ENCODE assay signal across 14 cellular contexts in genomic region chr1:113678159-113678469, GRCh38.
DNase-seq lines count a peak whose midpoint lies in the region; ATAC-seq and TF ChIP-seq lines count a peak whose summit lies in the region.
"Had no signal": no experiment of that assay in that cellular context is flagged by ENCODE, and none has a peak within 500 bp of the region (broad histone marks: within the 10 kb centered on the region; RNA-seq: fewer than 3 reads in every experiment).

No MANE protein-coding gene starts in this region.

- DNase-seq in CD8-positive, alpha-beta T cell = no peak
- DNase-seq in Panc1 (ENCODE audit: low read depth, low spot score) (no peak), glutamatergic neuron (no peak), PC-9 (no peak), NCI-H526 (lab: John Stamatoyannopoulos, UW) (no peak), lower lobe of right lung (no peak)
- DNase-seq: GOT3, NCI-H2081 treated with DMSO at 0.1 percent for 48 hours, SIG-M5 had no signal

- no peak overlapping the region for H3K4me2 ChIP-seq in PC-9
- H3K4me2 ChIP-seq: SK-N-SH had no signal

- intact Hi-C loops in CD8-positive, alpha-beta T cell (cut with DNase I, micrococcal nuclease) = loop anchor here (1.0 to 10.0 kb wide), 4 partner anchors 605 to 962 kb away; partner anchors contain the start of gene LRIG2 (in 1 of the 2)
- intact Hi-C loops in Panc1 (cut with micrococcal nuclease; ENCODE audit: unreplicated experiment) (loop anchor here (10.0 kb wide), 1 partner anchor 283 kb away; the partner anchor contains the start of gene MAGI3), PC-9 (cut with micrococcal nuclease; ENCODE audit: unreplicated experiment) (loop anchor here (1.0 to 10.0 kb wide), 6 partner anchors 223 to 1286 kb away; partner anchors contain the start of genes LRIG2, MAGI3 and PPM1J), lower lobe of right lung (cut with DNase I) (no loop called here)

- H4K20me1 ChIP-seq in PC-9 (ENCODE audit: insufficient read depth) = no peaks in the 10 kb centered on the region

- no peak overlapping the region for H2AFZ ChIP-seq in PC-9

- no peak overlapping the region for H3K27ac Mint-ChIP-seq in CD8-positive, alpha-beta T cell
- no peak overlapping the region for H3K27ac Mint-ChIP-seq in glutamatergic neuron (ENCODE audit: unreplicated experiment)
- H3K27ac Mint-ChIP-seq: CD4-positive, CD25-positive, alpha-beta regulatory T cell had no signal

- H3K4me1 ChIP-seq in CD8-positive, alpha-beta T cell (ENCODE audit: insufficient read depth, low read length) = no peaks in the 10 kb centered on the region
- no peaks in the 10 kb centered on the region for H3K4me1 ChIP-seq in Panc1 (ENCODE audit: control insufficient read depth, insufficient read depth, low read length)
- peaks cover 17% of the 10 kb centered on the region for H3K4me1 ChIP-seq in PC-9 (replicated peaks; ENCODE audit: insufficient read depth)
- H3K4me1 ChIP-seq in lower lobe of right lung = no peaks in the 10 kb centered on the region

- CTCF ChIA-PET in CD8-positive, alpha-beta T cell (lab: Charles Lee) = interaction anchor here (1.0 to 1.5 kb wide), 5 partner anchors 536 to 957 kb away, joined by 3 to 7 read pairs (median 4); partner anchors contain the start of gene LRIG2
- CTCF ChIA-PET in Panc1 (lab: Charles Lee) (interaction anchor here (0.7 kb wide), 1 partner anchor 55 kb away, joined by 3 read pairs; no protein-coding TSS in a partner anchor), PC-9 (lab: Charles Lee) (interaction anchor here (0.6 to 0.7 kb wide), 4 partner anchors 281 to 844 kb away, joined by 3 to 9 read pairs (median 6); no protein-coding TSS in a partner anchor)

- TF ChIP-seq CTCF in 22Rv1 (IDR thresholded peaks at IDR 0.05) = peak; percentile 37
- TF ChIP-seq CTCF in CD8-positive, alpha-beta T cell (IDR thresholded peaks at IDR 0.05) = peak; percentile 39
- peak; percentile 11; the same call in 1 of the 2 replicates for TF ChIP-seq CTCF in Panc1 (IDR thresholded peaks at IDR 0.05)
- peak; percentile 52 for TF ChIP-seq CTCF in glutamatergic neuron (IDR thresholded peaks at IDR 0.05; ENCODE audit: partially characterized antibody, unreplicated experiment)
- TF ChIP-seq CTCF in PC-9 (conservative IDR thresholded peaks at IDR 0.05) = no peak; the same call in 1 of the 2 replicates
- no peak for TF ChIP-seq CTCF in lower lobe of right lung (IDR thresholded peaks at IDR 0.05)

- no peak overlapping the region for H3K4me3 Mint-ChIP-seq in CD8-positive, alpha-beta T cell
- H3K4me3 Mint-ChIP-seq in glutamatergic neuron (ENCODE audit: unreplicated experiment) = no peak overlapping the region
- H3K4me3 Mint-ChIP-seq: CD4-positive, CD25-positive, alpha-beta regulatory T cell had no signal

- BruUV-seq in Panc1 (replicated peaks; lab: Mats Ljungman, UMichigan) (no TSS peak), PC-9 (replicated peaks; lab: Mats Ljungman, UMichigan) (no TSS peak)

- H3K79me2 ChIP-seq in PC-9 (ENCODE audit: low read depth) = no peaks in the 10 kb centered on the region

- in situ Hi-C loops in Panc1 (cut with HindIII; ENCODE audit: low pct_unique_long_range_greater_than_20kb, low sequenced_read_pairs) = no loop called here

- no peak overlapping the region for H3K4me3 ChIP-seq in CD8-positive, alpha-beta T cell (ENCODE audit: low read depth, low read length)
- no peak overlapping the region for H3K4me3 ChIP-seq in Panc1 (ENCODE audit: low read depth in 2 of 2, low read length in 2 of 2)
- H3K4me3 ChIP-seq in PC-9 = no peak overlapping the region
- H3K4me3 ChIP-seq in lower lobe of right lung = no peak overlapping the region

- H3K27ac ChIP-seq in 22Rv1 (no peak overlapping the region), Panc1 (ENCODE audit: low read length) (no peak overlapping the region), PC-9 (no peak overlapping the region), lower lobe of right lung (no peak overlapping the region)
- no peak overlapping the region for H3K27ac ChIP-seq in CD8-positive, alpha-beta T cell (ENCODE audit: low read depth, low read length)

- no peak for ATAC-seq in CD8-positive, alpha-beta T cell
- ATAC-seq in Panc1 (no peak), lower lobe of right lung (no peak)
- no peak for ATAC-seq in activated CD4-positive, CD25-positive, alpha-beta regulatory T cell treated with anti-CD3 and anti-CD28 coated beads, Interleukin-2, amount 50 U/mL, for 24 hours

- H3K27me3 ChIP-seq in CD8-positive, alpha-beta T cell (ENCODE audit: insufficient read depth, low read length) = no peaks in the 10 kb centered on the region
- H3K27me3 ChIP-seq in Panc1 (ENCODE audit: control insufficient read depth, insufficient read depth, low read length) = no peaks in the 10 kb centered on the region
- H3K27me3 ChIP-seq in PC-9 (ENCODE audit: insufficient read depth, low read depth) = no peaks in the 10 kb centered on the region
- no peaks in the 10 kb centered on the region for H3K27me3 ChIP-seq in lower lobe of right lung (ENCODE audit: low read depth)

- H3K36me3 ChIP-seq in CD8-positive, alpha-beta T cell (ENCODE audit: insufficient read depth, low read length) = no peaks in the 10 kb centered on the region
- H3K36me3 ChIP-seq in Panc1 (ENCODE audit: control insufficient read depth, insufficient read depth, low read length) (peaks cover under 1% of the 10 kb centered on the region; the same call in 1 of the 2 replicates), PC-9 (ENCODE audit: low read depth) (no peaks in the 10 kb centered on the region), lower lobe of right lung (peaks cover 8% of the 10 kb centered on the region)

- H3K4me1 Mint-ChIP-seq in CD8-positive, alpha-beta T cell (ENCODE audit: low read depth) = no peaks in the 10 kb centered on the region
- H3K4me1 Mint-ChIP-seq in glutamatergic neuron (ENCODE audit: low read depth, unreplicated experiment) = peaks cover 9% of the 10 kb centered on the region

- H3K9me3 ChIP-seq in CD8-positive, alpha-beta T cell (ENCODE audit: low read length) = no peaks in the 10 kb centered on the region
- H3K9me3 ChIP-seq in Panc1 (ENCODE audit: control insufficient read depth, insufficient read depth, low read depth, low read length) (no peaks in the 10 kb centered on the region), PC-9 (ENCODE audit: insufficient read depth, low read depth) (no peaks in the 10 kb centered on the region), lower lobe of right lung (no peaks in the 10 kb centered on the region)
- H3K9me3 ChIP-seq: Caco-2, SK-N-SH had no signal

- H3K9me3 Mint-ChIP-seq in CD8-positive, alpha-beta T cell = no peaks in the 10 kb centered on the region
- H3K9me3 Mint-ChIP-seq in glutamatergic neuron (ENCODE audit: unreplicated experiment) = peaks cover 3% of the 10 kb centered on the region
- H3K9me3 Mint-ChIP-seq: CD4-positive, CD25-positive, alpha-beta regulatory T cell had no signal

- H3K9me2 ChIP-seq in PC-9 (ENCODE audit: insufficient read depth) = no peaks in the 10 kb centered on the region
- H3K9me2 ChIP-seq: SK-N-SH had no signal

- POLR2A ChIA-PET in CD8-positive, alpha-beta T cell (lab: Charles Lee) = no interaction called here
- POLR2A ChIA-PET in Panc1 (lab: Charles Lee) (no interaction called here), PC-9 (lab: Charles Lee; ENCODE audit: unreplicated experiment) (interaction anchor here (0.7 kb wide), 2 partner anchors 99 to 606 kb away, joined by 8 to 10 read pairs; no protein-coding TSS in a partner anchor)

- no peaks in the 10 kb centered on the region for H3K27me3 Mint-ChIP-seq in CD8-positive, alpha-beta T cell (ENCODE audit: low read depth)
- peaks cover 2% of the 10 kb centered on the region for H3K27me3 Mint-ChIP-seq in glutamatergic neuron (ENCODE audit: unreplicated experiment)
- H3K27me3 Mint-ChIP-seq: CD4-positive, CD25-positive, alpha-beta regulatory T cell had no signal

- peaks cover 10% of the 10 kb centered on the region; the same call in 1 of the 2 replicates for H3F3A ChIP-seq in PC-9 (ENCODE audit: insufficient read depth, low read depth)

- no peaks in the 10 kb centered on the region for H3K36me3 Mint-ChIP-seq in CD8-positive, alpha-beta T cell
- no peaks in the 10 kb centered on the region for H3K36me3 Mint-ChIP-seq in glutamatergic neuron (ENCODE audit: unreplicated experiment)

Comparison
In these comparisons a context has a peak if more than half of its experiments do, and no peak if none do; other contexts are left out.
1. CTCF ChIP-seq: peak in 22Rv1 (single experiment), CD8-positive, alpha-beta T cell (single experiment), Panc1 (single experiment) and glutamatergic neuron (single experiment); none in PC-9 (single experiment) and lower lobe of right lung (single experiment).